Comparison of ENCODE assay signal across 8 cellular contexts in genomic region chr4:145619639-145619996, GRCh38. TPM values are rescaled to one million over a fixed set of nuclear protein-coding genes. Genes with fewer than 3 reads are reported as not detected.
DNase-seq lines count a peak whose midpoint lies in the region; ATAC-seq and TF ChIP-seq lines count a peak whose summit lies in the region.

No MANE protein-coding gene starts in this region.

- H3K36me3 Mint-ChIP-seq in T-helper 1 cell treated with Interleukin-12 subunit alpha and Interleukin-12 subunit beta and Interleukin-4 antibody, amounts not matched to agents 30 μg/mL and 1 μg/mL, for 36 hours (ENCODE audit: low read depth) = peaks cover 12% of the 10 kb centered on the region

- H3K36me3 ChIP-seq in right lobe of liver = no peaks in the 10 kb centered on the region

- peak in 1 of 4 donors; percentile 3 for TF ChIP-seq CTCF in right lobe of liver (IDR thresholded peaks at IDR 0.05)

- peak overlapping the region; percentile 93 for H3K4me3 Mint-ChIP-seq in T-helper 1 cell treated with Interleukin-12 subunit alpha and Interleukin-12 subunit beta and Interleukin-4 antibody, amounts not matched to agents 30 μg/mL and 1 μg/mL, for 36 hours

- H3K27me3 Mint-ChIP-seq in T-helper 1 cell treated with Interleukin-12 subunit alpha and Interleukin-12 subunit beta and Interleukin-4 antibody, amounts not matched to agents 30 μg/mL and 1 μg/mL, for 36 hours (ENCODE audit: low read depth) = no peaks in the 10 kb centered on the region

- WGBS in right lobe of liver (ENCODE audit: insufficient coverage, low coverage, low lambda C conversion rate, missing lambda C conversion rate) = 2% methylated on average over 9 of the region's 9 CpGs

- peaks cover 0 to 17% (median 3%) of the 10 kb centered on the region in 4 donors for H3K4me1 ChIP-seq in right lobe of liver

- H3K27ac ChIP-seq in cingulate gyrus (ENCODE audit: low read depth, low read length) (peak overlapping the region; percentile 95), right lobe of liver (peak overlapping the region; percentile 94 to 97 (median 95))

- TF ChIP-seq POLR2A in right lobe of liver (IDR thresholded peaks at IDR 0.05) = no peak

- no peaks in the 10 kb centered on the region for H3K27me3 ChIP-seq in right lobe of liver

- intact Hi-C loops in right lobe of liver (cut with DNase I) = loop anchor here in 1 of 2 donors (10.0 kb wide), 1 partner anchor 385 kb away; no protein-coding TSS in a partner anchor

- DNase-seq in CD1c-positive myeloid dendritic cell (ENCODE audit: extremely low spot score) (peak; percentile 71), right lobe of liver (peak; percentile 73 to 89 (median 86)), mesenteric fat pad (ENCODE audit: low spot score) (no peak)
- DNase-seq in stimulated activated CD4-positive, alpha-beta T cell treated with anti-CD3 and anti-CD28 coated beads, TNF-alpha, amount 100 ng/mL, for 4 hours (ENCODE audit: low read depth in 3 of 3) = peak in 2 of 3 experiments; percentile 31 to 32

- peak overlapping the region; percentile 72 to 75 (median 73) for H3K4me3 ChIP-seq in right lobe of liver

- H3K9me3 Mint-ChIP-seq in T-helper 1 cell treated with Interleukin-12 subunit alpha and Interleukin-12 subunit beta and Interleukin-4 antibody, amounts not matched to agents 30 μg/mL and 1 μg/mL, for 36 hours = peaks cover 4% of the 10 kb centered on the region

- H3K9me3 ChIP-seq in right lobe of liver = no peaks in the 10 kb centered on the region

- H3K27ac Mint-ChIP-seq in T-helper 1 cell treated with Interleukin-12 subunit alpha and Interleukin-12 subunit beta and Interleukin-4 antibody, amounts not matched to agents 30 μg/mL and 1 μg/mL, for 36 hours = peak overlapping the region; percentile 99

- ATAC-seq in GM19397 (IDR thresholded peaks at IDR 0.05; ENCODE audit: unreplicated experiment) (peak; percentile 45), HG03469 (IDR thresholded peaks at IDR 0.05; ENCODE audit: unreplicated experiment) (peak; percentile 26), right lobe of liver (peak; percentile 80 to 85 (median 84))

- peaks cover 47% of the 10 kb centered on the region for H3K4me1 Mint-ChIP-seq in T-helper 1 cell treated with Interleukin-12 subunit alpha and Interleukin-12 subunit beta and Interleukin-4 antibody, amounts not matched to agents 30 μg/mL and 1 μg/mL, for 36 hours (ENCODE audit: low read depth)

RNA-seq across cellular contexts. Expression of gene MMAA, which starts 0.4 kb away (rescaled TPM):
- 10 to 100 TPM; 11.4 to 27.1 (median 20.7) TPM for total RNA-seq in right lobe of liver
- 7.5 TPM for total RNA-seq in mesenteric fat pad

Comparison
In these comparisons a context has a peak if more than half of its experiments do, and no peak if none do; other contexts are left out.
1. ATAC-seq: peak in every context shown above with its lines; median percentile 84 in right lobe of liver; 45 in GM19397; 26 in HG03469.